ENCODE assay signal across 8 cellular contexts in genomic region chr1:145287556-145287953, GRCh38. TPM values are rescaled to one million over a fixed set of nuclear protein-coding genes. Genes with fewer than 3 reads are reported as not detected.
A peak's percentile ranks its signal among the peaks of the same experiment; 100 is the strongest.
DNase-seq lines count a peak whose midpoint lies in the region; ATAC-seq and TF ChIP-seq lines count a peak whose summit lies in the region.
"Not testable (repeated sequence)": the region's sequence is repeated elsewhere in the genome, so short reads cannot be mapped to it uniquely, and the experiment has no call there.

No MANE protein-coding gene starts in this region.

- peaks cover 0 to 12% of the 10 kb centered on the region in 2 donors for H3K36me3 ChIP-seq in gastroesophageal sphincter

- DNase-seq in GM04503 (ENCODE audit: low read depth) (peak; percentile 13), NCI-H510A treated with DMSO at 0.1 percent for 48 hours (lab: John Stamatoyannopoulos, UW) (peak; percentile 36), astrocyte of the hippocampus (ENCODE audit: low read depth, low spot score) (peak; percentile 70), mesothelial cell of epicardium (ENCODE audit: low spot score in 2 of 2, unreplicated experiment in 2 of 2) (peak; percentile 30 to 82), ureter (ENCODE audit: low spot score) (peak; percentile 77)
- DNase-seq in activated CD4-positive, alpha-beta T cell treated with anti-CD3 and anti-CD28 coated beads, Interleukin-2, amount 50 U/mL, for 4 hours: peak; percentile 60 to 63
- DNase-seq in stimulated activated CD4-positive, alpha-beta T cell treated with anti-CD3 and anti-CD28 coated beads, Interleukin-15, amount 100 ng/mL, for 1 hour (ENCODE audit: low read depth in 1 of 2, low spot score in 1 of 2): peak; percentile 53 to 70

- H3K27me3 ChIP-seq in gastroesophageal sphincter: not testable (repeated sequence)

- H3K27ac Mint-ChIP-seq in mesothelial cell of epicardium: peak overlapping the region; percentile 88

- H3K36me3 Mint-ChIP-seq in mesothelial cell of epicardium: not testable (repeated sequence)

- H3K27me3 Mint-ChIP-seq in mesothelial cell of epicardium (ENCODE audit: low read depth): not testable (repeated sequence)

- TF ChIP-seq POLR2A in gastroesophageal sphincter (IDR thresholded peaks at IDR 0.05): not testable (repeated sequence)

- WGBS in gastroesophageal sphincter (ENCODE audit: low coverage in 1 of 2), 2 donors: no CpG with 5 or more reads among the region's 24 CpGs

- H3K4me3 ChIP-seq in gastroesophageal sphincter: peak overlapping the region; percentile 40 to 47

- not testable (repeated sequence) for ATAC-seq in gastroesophageal sphincter

- peak overlapping the region in 3 of 4 donors; percentile 62 to 81 (median 69) for H3K27ac ChIP-seq in gastroesophageal sphincter

- TF ChIP-seq CTCF in gastroesophageal sphincter (IDR thresholded peaks at IDR 0.05): peak in 3 of 4 experiments; percentile 33 to 65 (median 47)
- TF ChIP-seq CTCF in mesothelial cell of epicardium (IDR thresholded peaks at IDR 0.05; ENCODE audit: unreplicated experiment): not testable (repeated sequence)

- H3K9me3 ChIP-seq in gastroesophageal sphincter: not testable (repeated sequence)

- not testable (repeated sequence) for TF ChIP-seq EP300 in gastroesophageal sphincter (IDR thresholded peaks at IDR 0.05)

- H3K4me3 Mint-ChIP-seq in mesothelial cell of epicardium: peak overlapping the region; percentile 76

- H3K9me3 Mint-ChIP-seq in mesothelial cell of epicardium: not testable (repeated sequence)

- H3K4me1 ChIP-seq in gastroesophageal sphincter: not testable (repeated sequence)

- H3K4me1 Mint-ChIP-seq in mesothelial cell of epicardium: not testable (repeated sequence)

RNA-seq across cellular contexts. Expression of gene PPIAL4D, which starts 45.6 kb away (rescaled TPM):
- total RNA-seq in gastroesophageal sphincter (not detected), mesothelial cell of epicardium (not detected in 3 replicates), ureter (not detected)

Comparison
In these comparisons a context has a peak if more than half of its experiments do, and no peak if none do; other contexts are left out.
1. DNase-seq: peak in every context shown above with its lines; median percentile 77 in ureter; 70 in astrocyte of the hippocampus; 62 in activated CD4-positive, alpha-beta T cell treated with anti-CD3 and anti-CD28 coated beads, Interleukin-2, amount 50 U/mL, for 4 hours; 62 in stimulated activated CD4-positive, alpha-beta T cell treated with anti-CD3 and anti-CD28 coated beads, Interleukin-15, amount 100 ng/mL, for 1 hour; 56 in mesothelial cell of epicardium; 36 in NCI-H510A treated with DMSO at 0.1 percent for 48 hours; 13 in GM04503.